ENCODE assay signal across 1 cellular context in genomic region chr15:78046796-78047341, GRCh38.
TF ChIP-seq lines count a peak whose summit lies in the region.

No MANE protein-coding gene starts in this region.

TF ChIP-seq in GM23338, 12 proteins besides CTCF, POLR2A, EP300 and RAD21 (continued from another document):
- TF ChIP-seq, protein P1, sequence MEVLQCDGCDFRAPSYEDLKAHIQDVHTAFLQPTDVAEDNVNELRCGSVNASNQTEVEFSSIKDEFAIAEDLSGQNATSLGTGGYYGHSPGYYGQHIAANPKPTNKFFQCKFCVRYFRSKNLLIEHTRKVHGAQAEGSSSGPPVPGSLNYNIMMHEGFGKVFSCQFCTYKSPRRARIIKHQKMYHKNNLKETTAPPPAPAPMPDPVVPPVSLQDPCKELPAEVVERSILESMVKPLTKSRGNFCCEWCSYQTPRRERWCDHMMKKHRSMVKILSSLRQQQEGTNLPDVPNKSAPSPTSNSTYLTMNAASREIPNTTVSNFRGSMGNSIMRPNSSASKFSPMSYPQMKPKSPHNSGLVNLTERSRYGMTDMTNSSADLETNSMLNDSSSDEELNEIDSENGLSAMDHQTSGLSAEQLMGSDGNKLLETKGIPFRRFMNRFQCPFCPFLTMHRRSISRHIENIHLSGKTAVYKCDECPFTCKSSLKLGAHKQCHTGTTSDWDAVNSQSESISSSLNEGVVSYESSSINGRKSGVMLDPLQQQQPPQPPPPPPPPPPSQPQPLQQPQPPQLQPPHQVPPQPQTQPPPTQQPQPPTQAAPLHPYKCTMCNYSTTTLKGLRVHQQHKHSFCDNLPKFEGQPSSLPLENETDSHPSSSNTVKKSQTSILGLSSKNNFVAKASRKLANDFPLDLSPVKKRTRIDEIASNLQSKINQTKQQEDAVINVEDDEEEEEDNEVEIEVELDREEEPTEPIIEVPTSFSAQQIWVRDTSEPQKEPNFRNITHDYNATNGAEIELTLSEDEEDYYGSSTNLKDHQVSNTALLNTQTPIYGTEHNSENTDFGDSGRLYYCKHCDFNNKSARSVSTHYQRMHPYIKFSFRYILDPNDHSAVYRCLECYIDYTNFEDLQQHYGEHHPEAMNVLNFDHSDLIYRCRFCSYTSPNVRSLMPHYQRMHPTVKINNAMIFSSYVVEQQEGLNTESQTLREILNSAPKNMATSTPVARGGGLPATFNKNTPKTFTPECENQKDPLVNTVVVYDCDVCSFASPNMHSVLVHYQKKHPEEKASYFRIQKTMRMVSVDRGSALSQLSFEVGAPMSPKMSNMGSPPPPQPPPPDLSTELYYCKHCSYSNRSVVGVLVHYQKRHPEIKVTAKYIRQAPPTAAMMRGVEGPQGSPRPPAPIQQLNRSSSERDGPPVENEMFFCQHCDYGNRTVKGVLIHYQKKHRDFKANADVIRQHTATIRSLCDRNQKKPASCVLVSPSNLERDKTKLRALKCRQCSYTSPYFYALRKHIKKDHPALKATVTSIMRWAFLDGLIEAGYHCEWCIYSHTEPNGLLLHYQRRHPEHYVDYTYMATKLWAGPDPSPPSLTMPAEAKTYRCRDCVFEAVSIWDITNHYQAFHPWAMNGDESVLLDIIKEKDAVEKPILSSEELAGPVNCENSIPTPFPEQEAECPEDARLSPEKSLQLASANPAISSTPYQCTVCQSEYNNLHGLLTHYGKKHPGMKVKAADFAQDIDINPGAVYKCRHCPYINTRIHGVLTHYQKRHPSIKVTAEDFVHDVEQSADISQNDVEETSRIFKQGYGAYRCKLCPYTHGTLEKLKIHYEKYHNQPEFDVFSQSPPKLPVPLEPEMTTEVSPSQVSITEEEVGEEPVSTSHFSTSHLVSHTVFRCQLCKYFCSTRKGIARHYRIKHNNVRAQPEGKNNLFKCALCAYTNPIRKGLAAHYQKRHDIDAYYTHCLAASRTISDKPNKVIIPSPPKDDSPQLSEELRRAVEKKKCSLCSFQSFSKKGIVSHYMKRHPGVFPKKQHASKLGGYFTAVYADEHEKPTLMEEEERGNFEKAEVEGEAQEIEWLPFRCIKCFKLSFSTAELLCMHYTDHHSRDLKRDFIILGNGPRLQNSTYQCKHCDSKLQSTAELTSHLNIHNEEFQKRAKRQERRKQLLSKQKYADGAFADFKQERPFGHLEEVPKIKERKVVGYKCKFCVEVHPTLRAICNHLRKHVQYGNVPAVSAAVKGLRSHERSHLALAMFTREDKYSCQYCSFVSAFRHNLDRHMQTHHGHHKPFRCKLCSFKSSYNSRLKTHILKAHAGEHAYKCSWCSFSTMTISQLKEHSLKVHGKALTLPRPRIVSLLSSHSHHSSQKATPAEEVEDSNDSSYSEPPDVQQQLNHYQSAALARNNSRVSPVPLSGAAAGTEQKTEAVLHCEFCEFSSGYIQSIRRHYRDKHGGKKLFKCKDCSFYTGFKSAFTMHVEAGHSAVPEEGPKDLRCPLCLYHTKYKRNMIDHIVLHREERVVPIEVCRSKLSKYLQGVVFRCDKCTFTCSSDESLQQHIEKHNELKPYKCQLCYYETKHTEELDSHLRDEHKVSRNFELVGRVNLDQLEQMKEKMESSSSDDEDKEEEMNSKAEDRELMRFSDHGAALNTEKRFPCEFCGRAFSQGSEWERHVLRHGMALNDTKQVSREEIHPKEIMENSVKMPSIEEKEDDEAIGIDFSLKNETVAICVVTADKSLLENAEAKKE (CRISPR knock-in tag; IDR thresholded peaks at IDR 0.05): no peak
- TF ChIP-seq JUNB (IDR thresholded peaks at IDR 0.05; ENCODE audit: unreplicated experiment) (no peak), STAT1 (IDR thresholded peaks at IDR 0.05; ENCODE audit: unreplicated experiment) (no peak), EZH2phosphoT487 (IDR thresholded peaks at IDR 0.05; ENCODE audit: unreplicated experiment) (no peak), NANOG (IDR thresholded peaks at IDR 0.05; ENCODE audit: borderline replicate concordance) (no peak), ETS1 (IDR thresholded peaks at IDR 0.05) (no peak)
